ENCODE assay signal across 11 cellular contexts in the genomic region with DNA sequence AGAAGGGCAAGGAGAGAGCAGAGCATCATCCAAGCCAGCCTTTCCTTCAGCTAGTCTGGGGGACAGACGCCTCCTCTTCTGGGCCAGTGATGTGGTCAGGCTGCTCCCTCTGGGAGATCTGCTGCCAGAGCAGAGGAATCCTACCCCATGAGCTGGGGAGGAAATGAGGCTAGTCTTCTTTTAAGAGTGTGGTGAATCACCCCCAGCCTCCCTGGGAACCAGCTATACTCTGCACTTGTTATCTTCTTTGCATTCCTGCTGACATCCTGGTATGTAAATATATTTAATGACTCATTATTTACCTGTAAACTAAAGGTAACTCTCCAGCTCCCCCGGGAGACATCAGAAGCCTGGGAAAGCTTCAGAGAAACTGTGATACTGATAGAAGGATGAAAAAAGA. TPM values are rescaled to one million over a fixed set of nuclear protein-coding genes. Genes with fewer than 3 reads are reported as not detected.
DNase-seq lines count a peak whose midpoint lies in the region; ATAC-seq, FAIRE-seq and TF ChIP-seq lines count a peak whose summit lies in the region.
"Had no signal": no experiment of that assay in that cellular context is flagged by ENCODE, and none has a peak within 500 bp of the region (broad histone marks: within the 10 kb centered on the region; RNA-seq: fewer than 3 reads in every experiment).

No MANE protein-coding gene starts in this region.

- TF ChIP-seq POLR2A in upper lobe of left lung (IDR thresholded peaks at IDR 0.05) (no peak), breast epithelium (IDR thresholded peaks at IDR 0.05) (no peak)

- no peak overlapping the region for H3K4me3 ChIP-seq in MG63
- H3K4me3 ChIP-seq in bronchial epithelial cell (ENCODE audit: low read depth, low read length): no peak overlapping the region
- no peak overlapping the region for H3K4me3 ChIP-seq in pancreas
- no peak overlapping the region for H3K4me3 ChIP-seq in upper lobe of left lung
- H3K4me3 ChIP-seq in breast epithelium: no peak overlapping the region
- H3K4me3 ChIP-seq: transverse colon had no signal

- DNase-seq in NCI-H345 (lab: John Stamatoyannopoulos, UW): peak; percentile 18
- DNase-seq in NCI-H345 treated with DMSO at 0.1 percent for 48 hours (lab: John Stamatoyannopoulos, UW; ENCODE audit: unreplicated experiment): no peak
- peak; percentile 20 for DNase-seq in MG63
- peak; percentile 90 for DNase-seq in bronchial epithelial cell (ENCODE audit: low read depth)
- DNase-seq in pancreas: no peak
- DNase-seq in upper lobe of left lung: no peak
- DNase-seq in stimulated activated CD8-positive, alpha-beta memory T cell treated with anti-CD3 and anti-CD28 coated beads, Interleukin-4, amount 100 ng/mL, for 48 hours: no peak
- DNase-seq in breast epithelium (ENCODE audit: low spot score in 2 of 2): no peak
- DNase-seq: transverse colon had no signal

- no peak for TF ChIP-seq EP300 in upper lobe of left lung (IDR thresholded peaks at IDR 0.05)

- H3K4me1 ChIP-seq in pancreas: no peaks in the 10 kb centered on the region
- H3K4me1 ChIP-seq in upper lobe of left lung: no peaks in the 10 kb centered on the region
- H3K4me1 ChIP-seq in breast epithelium: no peaks in the 10 kb centered on the region
- H3K4me1 ChIP-seq: transverse colon had no signal

- intact Hi-C loops in pancreas (cut with DNase I) (no loop called here), breast epithelium (cut with DNase I; ENCODE audit: low total_unique reads) (no loop called here)

- peak; percentile 38 to 56 (median 50) for ATAC-seq in pancreas
- no peak for ATAC-seq in upper lobe of left lung (ENCODE audit: low FRiP score in 2 of 2)
- ATAC-seq: left lobe of liver had no signal

- WGBS in pancreas, 2 donors: 23 to 43% methylated on average over 2 of the region's 2 CpGs
- 36% methylated on average over 2 of the region's 2 CpGs for WGBS in upper lobe of left lung, 2 donors

- H3K27ac ChIP-seq in pancreas (no peak overlapping the region), upper lobe of left lung (no peak overlapping the region), breast epithelium (no peak overlapping the region)
- H3K27ac ChIP-seq: transverse colon had no signal

- FAIRE-seq in bronchial epithelial cell (lab: Jason Lieb, UNC) (no peak), pancreas (lab: Jason Lieb, UNC) (no peak)
- FAIRE-seq: A204.1 had no signal

- no peaks in the 10 kb centered on the region for H3K9me3 ChIP-seq in MG63
- H3K9me3 ChIP-seq in pancreas: no peaks in the 10 kb centered on the region
- H3K9me3 ChIP-seq in upper lobe of left lung: no peaks in the 10 kb centered on the region
- H3K9me3 ChIP-seq in breast epithelium: no peaks in the 10 kb centered on the region
- H3K9me3 ChIP-seq: transverse colon had no signal

- H3K27me3 ChIP-seq in MG63 (0 out of 2 replicates have a peak, but pooled peaks cover 2% of the 10 kb centered on the region), bronchial epithelial cell (ENCODE audit: control insufficient read depth, insufficient read depth, low read length) (peaks cover 2% of the 10 kb centered on the region), pancreas (no peaks in the 10 kb centered on the region), upper lobe of left lung (no peaks in the 10 kb centered on the region), breast epithelium (peaks cover 0 to 20% of the 10 kb centered on the region in 2 donors)

- TF ChIP-seq CTCF in bronchial epithelial cell (IDR thresholded peaks at IDR 0.05; ENCODE audit: insufficient read depth, low read length, severe bottlenecking) (no peak), pancreas (IDR thresholded peaks at IDR 0.05) (no peak), upper lobe of left lung (IDR thresholded peaks at IDR 0.05) (no peak), breast epithelium (IDR thresholded peaks at IDR 0.05) (no peak)

- H3K36me3 ChIP-seq in MG63 (no peaks in the 10 kb centered on the region), bronchial epithelial cell (ENCODE audit: control insufficient read depth, insufficient read depth, low read length) (no peaks in the 10 kb centered on the region), pancreas (no peaks in the 10 kb centered on the region), upper lobe of left lung (no peaks in the 10 kb centered on the region), breast epithelium (no peaks in the 10 kb centered on the region)
- H3K36me3 ChIP-seq: transverse colon had no signal

RNA-seq across cellular contexts. Expression of a gene that starts 41.6 kb away (rescaled TPM):
- 0.96 and 3.6 TPM in 2 replicates for total RNA-seq in MG63 (2014; rRNA removed; shearing (Covaris generic); ENCODE audit: low replicate concordance)
- total RNA-seq in bronchial epithelial cell (under 0.01 and 0.77 TPM in 2 replicates), pancreas (10 to 100 TPM; 23.8 to 34.7 (median 27.0) TPM), upper lobe of left lung (10 to 100 TPM in 3 of 6 donors, 1 to 10 TPM in 3; 5.7 to 34.6 (median 10.0) TPM), breast epithelium (10 to 100 TPM in 2 of 3 donors, 1 to 10 TPM in 1; 5.2 to 29.8 (median 29.6) TPM)
- 100 to 1,000 TPM; 117 to 165 TPM for polyA plus RNA-seq in pancreas

RNA-seq across cellular contexts. Expression of a gene that starts 42.5 kb away (rescaled TPM):
- not detected in 2 replicates for total RNA-seq in MG63 (2014; rRNA removed; shearing (Covaris generic); ENCODE audit: low replicate concordance)
- total RNA-seq in bronchial epithelial cell: not detected in 2 replicates
- over 10,000 TPM; 42,431 to 136,252 (median 67,286) TPM for total RNA-seq in pancreas
- polyA plus RNA-seq in pancreas: over 10,000 TPM; 25,162 to 43,147 TPM
- total RNA-seq in upper lobe of left lung: 10 to 100 TPM in 2 of 6 donors, not detected in 4; 34.2 to 64.5 TPM
- not detected for total RNA-seq in breast epithelium
- total RNA-seq: transverse colon had no signal

Comparison
In these comparisons a context has a peak if more than half of its experiments do, and no peak if none do; other contexts are left out.
1. DNase-seq: peak in NCI-H345 (single experiment), MG63 (single experiment) and bronchial epithelial cell (single experiment); none in NCI-H345 treated with DMSO at 0.1 percent for 48 hours (single experiment), pancreas (0 of 6), upper lobe of left lung (0 of 2), stimulated activated CD8-positive, alpha-beta memory T cell treated with anti-CD3 and anti-CD28 coated beads, Interleukin-4, amount 100 ng/mL, for 48 hours (single experiment) and breast epithelium (0 of 2).
2. ATAC-seq: peak in pancreas (4 of 4); none in upper lobe of left lung (0 of 2).
3. RNA of a gene that starts 42.5 kb away (total RNA-seq): 42,431 to 136,252 TPM in pancreas; not detected in MG63, not detected in bronchial epithelial cell, 34.2 to 64.5 TPM in upper lobe of left lung and not detected in breast epithelium; every median in the first group is over 100 times any median in the second.